ENCODE assay signal across 8 cellular contexts in the genomic region with DNA sequence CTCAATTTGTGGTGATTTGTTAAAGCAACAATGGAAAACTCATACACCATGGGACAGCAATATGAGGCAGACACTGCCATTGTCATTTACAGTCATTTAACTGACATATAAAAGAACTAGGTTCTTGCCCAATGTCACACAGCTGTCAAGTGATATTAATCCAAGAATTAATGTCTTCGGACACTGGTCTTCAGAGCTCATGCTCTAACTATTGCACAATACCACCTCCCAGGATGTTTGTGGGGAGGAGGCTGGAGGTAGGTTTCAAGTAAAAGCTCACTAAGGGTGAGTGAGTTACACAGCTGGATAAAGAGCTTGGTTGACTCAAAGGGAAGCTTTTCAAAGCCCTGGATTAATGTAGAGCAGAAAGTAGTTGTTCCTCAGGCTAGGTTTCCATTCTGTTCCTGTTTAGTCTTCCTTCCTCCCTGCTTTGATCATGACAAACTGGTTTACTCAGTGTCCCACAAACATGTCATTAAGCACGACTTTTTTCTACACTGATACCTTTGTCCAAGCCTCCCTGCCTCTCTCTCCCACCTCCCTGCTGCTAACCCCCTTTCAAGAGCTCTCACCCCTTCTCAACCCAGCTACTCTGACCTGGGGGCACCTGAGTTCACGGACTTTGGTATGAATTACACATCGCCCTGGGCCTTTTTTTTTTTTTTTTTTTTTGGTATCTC. TPM values are rescaled to one million over a fixed set of nuclear protein-coding genes. Genes with fewer than 3 reads are reported as not detected.
DNase-seq lines count a peak whose midpoint lies in the region; ATAC-seq and TF ChIP-seq lines count a peak whose summit lies in the region.

No MANE protein-coding gene starts in this region.

- H3K27ac Mint-ChIP-seq in WTC11, result no peak overlapping the region

- H3K4me3 ChIP-seq in uterus, result no peak overlapping the region

- peak overlapping the region; percentile 87 for H3K4me3 Mint-ChIP-seq in WTC11

- no peaks in the 10 kb centered on the region for H3K36me3 Mint-ChIP-seq in WTC11

- TF ChIP-seq POLR2A in uterus (IDR thresholded peaks at IDR 0.05), result no peak

- peaks cover 16% of the 10 kb centered on the region for H3K4me1 Mint-ChIP-seq in WTC11

- H3K9me3 ChIP-seq in uterus, result no peaks in the 10 kb centered on the region

- H3K36me3 ChIP-seq in uterus, result no peaks in the 10 kb centered on the region

- H3K9me3 Mint-ChIP-seq in WTC11, result peaks cover 15% of the 10 kb centered on the region

- POLR2A ChIA-PET in WTC11 (lab: Charles Lee), result interaction anchor here (0.6 kb wide), 1 partner anchor 273 kb away, joined by 3 read pairs; the partner anchor contains the start of gene IDE

- no peaks in the 10 kb centered on the region for H3K27me3 ChIP-seq in uterus

- peak; percentile 85 to 86 for DNase-seq in AML-193 (lab: John Stamatoyannopoulos, UW)
- peak; percentile 29 for DNase-seq in HPDE6-E6E7 (ENCODE audit: extremely low spot score)
- DNase-seq in WTC11 (ENCODE audit: low spot score), result no peak
- DNase-seq in iris pigment epithelial cell (ENCODE audit: low read depth), result peak; percentile 92
- DNase-seq in uterus, result no peak
- no peak for DNase-seq in iPS-NIHi7 (ENCODE audit: extremely low spot score)

- H3K4me1 ChIP-seq in uterus, result no peaks in the 10 kb centered on the region

- intact Hi-C loops in uterus (cut with DNase I; ENCODE audit: low total_unique reads), result no loop called here

- peaks cover 58% of the 10 kb centered on the region for H3K27me3 Mint-ChIP-seq in WTC11 (ENCODE audit: low read depth)

- CTCF ChIA-PET in WTC11 (lab: Charles Lee), result interaction anchor here (2.0 to 2.5 kb wide), 2 partner anchors 8 to 10 kb away, joined by 10 to 35 read pairs; no protein-coding TSS in a partner anchor

- H3K27ac ChIP-seq in uterus, result no peak overlapping the region

- ATAC-seq in WTC11, result no peak
- no peak for ATAC-seq in HG03025 (IDR thresholded peaks at IDR 0.05; ENCODE audit: low FRiP score, unreplicated experiment)
- ATAC-seq in GM19467 (IDR thresholded peaks at IDR 0.05; ENCODE audit: unreplicated experiment), result no peak

- TF ChIP-seq CTCF in WTC11 (IDR thresholded peaks at IDR 0.05) (no peak), uterus (IDR thresholded peaks at IDR 0.05) (no peak)

TF ChIP-seq in WTC11, 78 proteins besides CTCF, POLR2A, EP300 and RAD21:
- TF ChIP-seq ZNF512 (CRISPR knock-in tag; IDR thresholded peaks at IDR 0.05; ENCODE audit: borderline replicate concordance) (no peak), JAZF1 (CRISPR knock-in tag; IDR thresholded peaks at IDR 0.05) (no peak), NFYB (CRISPR knock-in tag; conservative IDR thresholded peaks at IDR 0.05; ENCODE audit: low read depth) (no peak), USF2 (CRISPR knock-in tag; IDR thresholded peaks at IDR 0.05) (no peak), PRRX2 (CRISPR knock-in tag; IDR thresholded peaks at IDR 0.05) (no peak), ZNF423 (CRISPR knock-in tag; IDR thresholded peaks at IDR 0.05) (no peak)
- TF ChIP-seq, protein P1, sequence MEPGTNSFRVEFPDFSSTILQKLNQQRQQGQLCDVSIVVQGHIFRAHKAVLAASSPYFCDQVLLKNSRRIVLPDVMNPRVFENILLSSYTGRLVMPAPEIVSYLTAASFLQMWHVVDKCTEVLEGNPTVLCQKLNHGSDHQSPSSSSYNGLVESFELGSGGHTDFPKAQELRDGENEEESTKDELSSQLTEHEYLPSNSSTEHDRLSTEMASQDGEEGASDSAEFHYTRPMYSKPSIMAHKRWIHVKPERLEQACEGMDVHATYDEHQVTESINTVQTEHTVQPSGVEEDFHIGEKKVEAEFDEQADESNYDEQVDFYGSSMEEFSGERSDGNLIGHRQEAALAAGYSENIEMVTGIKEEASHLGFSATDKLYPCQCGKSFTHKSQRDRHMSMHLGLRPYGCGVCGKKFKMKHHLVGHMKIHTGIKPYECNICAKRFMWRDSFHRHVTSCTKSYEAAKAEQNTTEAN (CRISPR knock-in tag; IDR thresholded peaks at IDR 0.05), result no peak

RNA-seq across cellular contexts. Expression of gene EXOC6, which starts 1.0 kb away (rescaled TPM):
- total RNA-seq in WTC11 (2021) (4.4 to 5.0 TPM (median 4.5 TPM) in 3 replicates), uterus (10 to 100 TPM in 3 of 4 donors, 1 to 10 TPM in 1; 4.9 to 35.4 (median 20.2) TPM)

Comparison
In these comparisons a context has a peak if more than half of its experiments do, and no peak if none do; other contexts are left out.
1. DNase-seq: peak in AML-193 (2 of 2), HPDE6-E6E7 (single experiment) and iris pigment epithelial cell (single experiment); none in WTC11 (single experiment), uterus (0 of 2) and iPS-NIHi7 (single experiment).